Comparison of ENCODE assay signal across 20 cellular contexts in the genomic region with DNA sequence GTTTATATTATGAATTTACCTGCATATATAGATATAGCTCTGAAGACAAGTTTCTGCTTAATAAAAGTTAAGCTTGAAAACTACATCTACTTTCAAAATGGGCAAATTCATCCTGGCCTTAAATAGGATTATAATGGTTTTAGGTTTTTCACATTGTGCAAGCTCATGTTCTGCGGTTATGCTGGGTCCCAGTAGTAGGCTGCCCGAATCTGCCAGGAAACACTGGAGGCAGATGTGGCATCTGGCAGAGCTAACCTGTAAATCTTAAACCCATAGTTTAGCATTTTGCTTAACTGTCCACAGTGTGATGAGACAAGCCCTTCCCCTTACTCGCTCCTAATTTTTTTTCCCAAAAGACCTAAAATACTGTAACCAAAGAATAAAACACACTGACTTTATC.
DNase-seq lines count a peak whose midpoint lies in the region; ATAC-seq and TF ChIP-seq lines count a peak whose summit lies in the region.
"Had no signal": no experiment of that assay in that cellular context is flagged by ENCODE, and none has a peak within 500 bp of the region (broad histone marks: within the 10 kb centered on the region; RNA-seq: fewer than 3 reads in every experiment).

No MANE protein-coding gene starts in this region.

- intact Hi-C loops in left ventricle myocardium inferior (cut with micrococcal nuclease) (no loop called here), cardiac septum (cut with DNase I) (no loop called here), posterior vena cava (cut with DNase I) (no loop called here)

- H3K4me3 ChIP-seq in left ventricle myocardium inferior, result no peak overlapping the region
- H3K4me3 ChIP-seq in OCI-LY3 (ENCODE audit: low read length), result peak overlapping the region; percentile 25
- H3K4me3 ChIP-seq in fibroblast of villous mesenchyme (ENCODE audit: low read depth, low read length), result no peak overlapping the region
- H3K4me3 ChIP-seq: A549, prostate gland, spleen, thyroid gland had no signal

- H4K20me1 ChIP-seq in OCI-LY3 (ENCODE audit: insufficient read depth, low read length), result peaks cover 98% of the 10 kb centered on the region

- DNase-seq in left ventricle myocardium inferior (no peak), cardiac septum (ENCODE audit: low spot score) (no peak), fibroblast of villous mesenchyme (ENCODE audit: low read depth) (peak; percentile 62), posterior vena cava (ENCODE audit: low spot score) (no peak), mesenteric fat pad (ENCODE audit: low spot score) (no peak)
- DNase-seq in stimulated activated naive CD8-positive, alpha-beta T cell treated with anti-CD3 and anti-CD28 coated beads, Interleukin-15, Interleukin-2, amounts not matched to agents 100 U/mL and 50 U/mL, for 24 hours, result no peak
- DNase-seq: activated CD4-positive, CD25-positive, alpha-beta regulatory T cell treated with anti-CD3 and anti-CD28 coated beads, Interleukin-2, amount 50 U/mL, for 72 hours; activated effector memory CD4-positive, alpha-beta T cell treated with Interleukin-2 at 50 U/mL for 16 hours; CD4-positive, alpha-beta T cell; DMS79; IMR-90; natural killer cell; NCI-H1105; spleen; T1000; thyroid gland had no signal

- no peak overlapping the region for H2AFZ ChIP-seq in OCI-LY3 (ENCODE audit: low read depth, low read length)

- H3K27me3 ChIP-seq in left ventricle myocardium inferior (ENCODE audit: low read depth), result no peaks in the 10 kb centered on the region
- H3K27me3 ChIP-seq in OCI-LY3 (ENCODE audit: low read depth, low read length), result no peaks in the 10 kb centered on the region
- H3K27me3 ChIP-seq: spleen, thyroid gland had no signal

- no peak for ATAC-seq in HG02885 (IDR thresholded peaks at IDR 0.05; ENCODE audit: poor library complexity, unreplicated experiment)
- ATAC-seq in stimulated activated naive CD8-positive, alpha-beta T cell treated with anti-CD3 and anti-CD28 coated beads, Interleukin-15, Interleukin-2, amounts not matched to agents 100 U/mL and 50 U/mL, for 24 hours, result no peak
- ATAC-seq: A549, natural killer cell had no signal

- H3K79me2 ChIP-seq in OCI-LY3 (ENCODE audit: low read length), result peaks cover 100% of the 10 kb centered on the region

- H3K4me1 ChIP-seq in left ventricle myocardium inferior, result peaks cover 41% of the 10 kb centered on the region
- peaks cover 91% of the 10 kb centered on the region for H3K4me1 ChIP-seq in OCI-LY3 (ENCODE audit: low read length)
- H3K4me1 ChIP-seq: prostate gland, thyroid gland had no signal

- H3K9ac ChIP-seq in OCI-LY3 (ENCODE audit: low read length), result peak overlapping the region; percentile 16; the same call in 1 of the 2 replicates

- H3K36me3 ChIP-seq in left ventricle myocardium inferior, result no peaks in the 10 kb centered on the region
- H3K36me3 ChIP-seq in OCI-LY3 (replicated peaks; ENCODE audit: low read depth, low read length), result peaks cover 35% of the 10 kb centered on the region
- H3K36me3 ChIP-seq: prostate gland, spleen, thyroid gland had no signal

- H3K27ac ChIP-seq in left ventricle myocardium inferior (replicated peaks) (peak overlapping the region; percentile 33), OCI-LY3 (ENCODE audit: low read length) (peak overlapping the region; percentile 55)
- H3K27ac ChIP-seq: A549, prostate gland, spleen, thyroid gland had no signal

- H3K9me3 ChIP-seq in left ventricle myocardium inferior (replicated peaks), result no peaks in the 10 kb centered on the region
- no peaks in the 10 kb centered on the region for H3K9me3 ChIP-seq in OCI-LY3 (ENCODE audit: insufficient read depth, low read length)
- H3K9me3 ChIP-seq: A549, prostate gland, spleen, thyroid gland had no signal

- peak overlapping the region; percentile 50 for H3K4me2 ChIP-seq in OCI-LY3 (ENCODE audit: low read length)
- H3K4me2 ChIP-seq: A549 had no signal

- TF ChIP-seq CTCF in left ventricle myocardium inferior (IDR thresholded peaks at IDR 0.05; ENCODE audit: borderline replicate concordance), result no peak
- no peak for TF ChIP-seq CTCF in OCI-LY3 (IDR thresholded peaks at IDR 0.05; ENCODE audit: low read depth, low read length)
- TF ChIP-seq CTCF in fibroblast of villous mesenchyme (IDR thresholded peaks at IDR 0.05; ENCODE audit: insufficient read depth, low read depth, low read length), result no peak
